26 cellular contexts compared by ENCODE assay signal in the genomic region with DNA sequence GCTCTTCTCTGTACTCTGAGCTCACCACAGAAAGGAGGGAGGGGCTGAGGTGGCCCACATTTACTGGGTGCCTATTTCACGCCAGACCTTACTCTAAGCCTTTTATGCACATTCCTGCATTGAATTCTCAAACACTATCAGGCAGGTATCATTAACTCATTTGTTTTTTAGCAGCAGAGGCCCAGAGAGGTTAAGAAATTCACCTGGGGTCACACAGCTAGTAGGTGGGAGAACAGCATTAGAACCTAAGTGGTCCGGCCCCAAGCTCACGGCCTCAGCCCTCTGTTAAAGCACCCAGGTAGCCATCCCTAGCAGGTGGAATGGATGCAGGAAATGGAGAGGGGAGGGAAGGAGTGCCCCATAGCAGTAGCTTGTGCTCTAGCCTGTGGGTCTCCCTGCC.
A peak's percentile ranks its signal among the peaks of the same experiment; 100 is the strongest.
DNase-seq lines count a peak whose midpoint lies in the region; ATAC-seq, FAIRE-seq and TF ChIP-seq lines count a peak whose summit lies in the region.
"Had no signal": no experiment of that assay in that cellular context is flagged by ENCODE, and none has a peak within 500 bp of the region (broad histone marks: within the 10 kb centered on the region; RNA-seq: fewer than 3 reads in every experiment).

No MANE protein-coding gene starts in this region.

- peaks cover 21% of the 10 kb centered on the region for H3K27me3 Mint-ChIP-seq in activated naive CD4-positive, alpha-beta T cell treated with anti-CD3 and anti-CD28 coated beads, Interleukin-2, amount 10 ng/mL, durations not matched to agents 7 days and 5 days
- H3K27me3 Mint-ChIP-seq: CD4-positive, CD25-positive, alpha-beta regulatory T cell had no signal

- no peak overlapping the region for H3K56ac ChIP-seq in H1 (replicated peaks; ENCODE audit: insufficient read length, low read depth, low read length)

- H3K4me3 Mint-ChIP-seq in activated naive CD4-positive, alpha-beta T cell treated with anti-CD3 and anti-CD28 coated beads, Interleukin-2, amount 10 ng/mL, durations not matched to agents 7 days and 5 days, result no peak overlapping the region
- H3K4me3 Mint-ChIP-seq: CD14-positive monocyte; CD4-positive, alpha-beta memory T cell; CD4-positive, CD25-positive, alpha-beta regulatory T cell; CD8-positive, alpha-beta memory T cell had no signal

- H3K27ac Mint-ChIP-seq in activated naive CD4-positive, alpha-beta T cell treated with anti-CD3 and anti-CD28 coated beads, Interleukin-2, amount 10 ng/mL, durations not matched to agents 7 days and 5 days, result no peak overlapping the region
- H3K27ac Mint-ChIP-seq: CD14-positive monocyte; CD4-positive, alpha-beta memory T cell; CD4-positive, CD25-positive, alpha-beta regulatory T cell; CD8-positive, alpha-beta memory T cell had no signal

- no peak overlapping the region for H3K4ac ChIP-seq in H1 (replicated peaks; ENCODE audit: insufficient read length, low read depth, low read length)

- no peak overlapping the region for H3K23ac ChIP-seq in H1 (ENCODE audit: insufficient read length)

- H3K4me3 ChIP-seq in WERI-Rb-1 (ENCODE audit: low read depth, low read length) (no peak overlapping the region), H1 (ENCODE audit: extremely low read depth in 1 of 4, insufficient read depth in 2 of 4, low read depth in 3 of 4, low read length in 4 of 4) (no peak overlapping the region), left lung (no peak overlapping the region)
- H3K4me3 ChIP-seq: BLaER1, GM12878 had no signal

- H2AK5ac ChIP-seq in H1 (ENCODE audit: low read depth, low read length), result no peak overlapping the region

- no peak overlapping the region for H2BK20ac ChIP-seq in H1 (ENCODE audit: low read length)

- WGBS in H1 (ENCODE audit: extremely low coverage in 1 of 2, insufficient coverage in 1 of 2, insufficient read length in 1 of 2, insufficient replicate concordance in 2 of 2, low coverage in 1 of 2, low lambda C conversion rate in 2 of 2, missing lambda C conversion rate in 1 of 2), 2 experiments, result 62% methylated on average over 3 of the region's 3 CpGs; no CpG with 5 or more reads in 1 of the 2 experiments

- no peaks in the 10 kb centered on the region for H3K23me2 ChIP-seq in H1 (ENCODE audit: low read depth, low read length)

- no peak for TF ChIP-seq EP300 in H1 (IDR thresholded peaks at IDR 0.05; ENCODE audit: borderline replicate concordance in 1 of 2, low read depth in 2 of 2, low read length in 2 of 2)

- H4K91ac ChIP-seq in H1 (replicated peaks; ENCODE audit: insufficient read length, low read length), result no peak overlapping the region

- no peak overlapping the region for H4K8ac ChIP-seq in H1 (ENCODE audit: extremely low read depth, insufficient read depth, low read length)

- H2BK12ac ChIP-seq in H1 (ENCODE audit: low read depth, low read length), result no peak overlapping the region

- TF ChIP-seq CTCF in WERI-Rb-1 (IDR thresholded peaks at IDR 0.05; ENCODE audit: low read depth, low read length), result no peak
- no peak for TF ChIP-seq CTCF in H1 (IDR thresholded peaks at IDR 0.05; ENCODE audit: control extremely low read depth in 1 of 3, insufficient read depth in 1 of 3, low read depth in 1 of 3, low read length in 3 of 3)
- no peak for TF ChIP-seq CTCF in left lung (IDR thresholded peaks at IDR 0.05)

- H3K9ac ChIP-seq in H1 (replicated peaks in 1 of 4; ENCODE audit: extremely low read depth in 1 of 4, low read depth in 3 of 4, low read length in 3 of 4), result no peak overlapping the region
- H3K9ac ChIP-seq: BLaER1 had no signal

- H3K27ac ChIP-seq in WERI-Rb-1 (peak overlapping the region; percentile 57; the same call in 1 of the 2 replicates), H1 (ENCODE audit: low read depth, low read length) (no peak overlapping the region), substantia nigra (ENCODE audit: low read depth, low read length, poor library complexity, severe bottlenecking) (no peak overlapping the region), left lung (no peak overlapping the region)
- H3K27ac ChIP-seq: BLaER1 had no signal

- CTCF ChIA-PET in H1 (lab: Charles Lee; ENCODE audit: partially characterized antibody), result interaction anchor here (0.6 to 5.9 kb wide), 19 partner anchors 8 to 350 kb away, joined by 3 to 47 read pairs (median 5); partner anchors contain the start of genes GRM4 and UQCC2
- CTCF ChIA-PET in activated naive CD4-positive, alpha-beta T cell treated with anti-CD3 and anti-CD28 coated beads, Interleukin-2, amount 10 ng/mL, durations not matched to agents 7 days and 5 days (lab: Charles Lee), result interaction anchor here (1.2 kb wide), 1 partner anchor 316 kb away, joined by 5 read pairs; no protein-coding TSS in a partner anchor

- H4K5ac ChIP-seq in H1 (ENCODE audit: insufficient read length, low read depth, low read length), result no peak overlapping the region

- H3K18ac ChIP-seq in H1 (ENCODE audit: extremely low read depth, low read length), result no peak overlapping the region

- H3K36me3 ChIP-seq in WERI-Rb-1, result peaks cover 31% of the 10 kb centered on the region
- H3K36me3 ChIP-seq in H1 (ENCODE audit: control insufficient read depth in 2 of 4, insufficient read depth in 4 of 4, low read length in 3 of 4), result no peaks in the 10 kb centered on the region
- no peaks in the 10 kb centered on the region for H3K36me3 ChIP-seq in left lung
- H3K36me3 ChIP-seq: BE2C, BLaER1 had no signal

- H2AFZ ChIP-seq in H1 (ENCODE audit: low read length), result no peak overlapping the region

- no peaks in the 10 kb centered on the region for H3K9me3 ChIP-seq in WERI-Rb-1 (ENCODE audit: severe bottlenecking)
- H3K9me3 ChIP-seq in H1 (ENCODE audit: insufficient read depth in 2 of 2, low read depth in 1 of 2, low read length in 1 of 2), result no peaks in the 10 kb centered on the region
- no peaks in the 10 kb centered on the region for H3K9me3 ChIP-seq in left lung
- H3K9me3 ChIP-seq: BE2C, BLaER1 had no signal

- no peaks in the 10 kb centered on the region for H3K79me1 ChIP-seq in H1 (ENCODE audit: low read depth, low read length)

- no peaks in the 10 kb centered on the region for H3K9me3 Mint-ChIP-seq in activated naive CD4-positive, alpha-beta T cell treated with anti-CD3 and anti-CD28 coated beads, Interleukin-2, amount 10 ng/mL, durations not matched to agents 7 days and 5 days
- H3K9me3 Mint-ChIP-seq: CD14-positive monocyte; CD4-positive, CD25-positive, alpha-beta regulatory T cell; CD8-positive, alpha-beta memory T cell had no signal

- H2BK5ac ChIP-seq in H1 (ENCODE audit: low read depth, low read length), result no peak overlapping the region

- H3K36me3 Mint-ChIP-seq in activated naive CD4-positive, alpha-beta T cell treated with anti-CD3 and anti-CD28 coated beads, Interleukin-2, amount 10 ng/mL, durations not matched to agents 7 days and 5 days, result no peaks in the 10 kb centered on the region
- H3K36me3 Mint-ChIP-seq: CD14-positive monocyte; CD4-positive, alpha-beta memory T cell; CD4-positive, CD25-positive, alpha-beta regulatory T cell; CD8-positive, alpha-beta memory T cell had no signal

- no peaks in the 10 kb centered on the region for H3K27me3 ChIP-seq in WERI-Rb-1 (ENCODE audit: insufficient read depth, low read depth, severe bottlenecking)
- peaks cover 0 to 2% (median 0%) of the 10 kb centered on the region in 4 experiments; a peak in 1 of 7 replicates for H3K27me3 ChIP-seq in H1 (replicated peaks in 1 of 4; ENCODE audit: control insufficient read depth in 3 of 4, extremely low read depth in 1 of 4, insufficient read depth in 3 of 4, low read length in 3 of 4)
- H3K27me3 ChIP-seq in left lung, result peaks cover 0 to 54% of the 10 kb centered on the region in 2 donors
- H3K27me3 ChIP-seq: BE2C, BLaER1 had no signal

- H3K4me1 ChIP-seq in H1 (replicated peaks in 1 of 4; ENCODE audit: control insufficient read depth in 3 of 4, insufficient read depth in 4 of 4, low read length in 3 of 4) (peaks cover 0 to 8% (median 3%) of the 10 kb centered on the region in 4 experiments; a peak in 4 of 7 replicates), left lung (no peaks in the 10 kb centered on the region)
- H3K4me1 ChIP-seq: BE2C had no signal

- no peak overlapping the region for H3K4me2 ChIP-seq in H1 (ENCODE audit: insufficient read depth in 1 of 2, low read depth in 2 of 2, low read length in 2 of 2)
- H3K4me2 ChIP-seq: BLaER1 had no signal

- ATAC-seq in left lung, result no peak
- ATAC-seq: GM12878 had no signal

- H4K20me1 ChIP-seq in H1 (replicated peaks in 1 of 2; ENCODE audit: control insufficient read depth in 1 of 2, insufficient read depth in 2 of 2, low read length in 2 of 2), result peaks cover 2 to 6% of the 10 kb centered on the region in 2 experiments

- no peak overlapping the region for H3K14ac ChIP-seq in H1 (ENCODE audit: insufficient read length)

- FAIRE-seq in H1 (lab: Jason Lieb, UNC), result no peak
- FAIRE-seq: A204.1, GM12878, GM12892, GM19239 had no signal

- DNase-seq in WERI-Rb-1, result no peak
- no peak for DNase-seq in H1 (ENCODE audit: low read depth in 1 of 2, low spot score in 2 of 2)
- DNase-seq in substantia nigra (lab: John Stamatoyannopoulos, UW), result no peak
- no peak for DNase-seq in left lung
- no peak for DNase-seq in activated naive CD4-positive, alpha-beta T cell treated with anti-CD3 and anti-CD28 coated beads, Interleukin-2, amount 10 ng/mL, durations not matched to agents 7 days and 5 days
- DNase-seq: 8988T; ACHN; BE2C; C1 segment of cervical spinal cord; CD4-positive, alpha-beta memory T cell; CD4-positive, CD25-positive, alpha-beta regulatory T cell; CD8-positive, alpha-beta memory T cell; COR-L47; DMS 273 treated with DMSO at 0.1 percent for 48 hours; DMS153; DMS53; DMS79; DND-41; EL; GDM1 had no signal

- intact Hi-C loops in left lung (cut with DNase I), result no loop called here

- POLR2A ChIA-PET in H1 (lab: Charles Lee; ENCODE audit: partially characterized antibody), result interaction anchor here (1.2 kb wide), 1 partner anchor 83 kb away, joined by 3 read pairs; no protein-coding TSS in a partner anchor

- H3K4me1 Mint-ChIP-seq in activated naive CD4-positive, alpha-beta T cell treated with anti-CD3 and anti-CD28 coated beads, Interleukin-2, amount 10 ng/mL, durations not matched to agents 7 days and 5 days, result no peaks in the 10 kb centered on the region
- H3K4me1 Mint-ChIP-seq: CD14-positive monocyte; CD4-positive, alpha-beta memory T cell; CD4-positive, CD25-positive, alpha-beta regulatory T cell; CD8-positive, alpha-beta memory T cell had no signal

- no peak for TF ChIP-seq POLR2A in H1 (IDR thresholded peaks at IDR 0.05; ENCODE audit: control extremely low read depth in 1 of 2, low read depth in 2 of 2, low read length in 2 of 2)

- no peak overlapping the region for H2BK15ac ChIP-seq in H1 (ENCODE audit: low read length)

- H3K79me2 ChIP-seq in H1 (ENCODE audit: control insufficient read depth in 1 of 2, insufficient read depth in 2 of 2, low read length in 2 of 2), result no peaks in the 10 kb centered on the region

- no peak overlapping the region for H2BK120ac ChIP-seq in H1 (replicated peaks; ENCODE audit: low read depth, low read length)

- no peak for TF ChIP-seq RAD21 in H1 (IDR thresholded peaks at IDR 0.05 in 1 of 2, conservative IDR thresholded peaks at IDR 0.05 in 1 of 2; ENCODE audit: low read depth in 2 of 2, low read length in 2 of 2)

TF ChIP-seq in H1, 55 proteins besides CTCF, POLR2A, EP300 and RAD21:
- TF ChIP-seq KDM1A (IDR thresholded peaks at IDR 0.05; ENCODE audit: borderline replicate concordance, low read length) (peak; percentile 41; the same call in 1 of the 2 replicates), SAP30 (IDR thresholded peaks at IDR 0.05; ENCODE audit: insufficient read depth, insufficient replicate concordance, low read length) (no peak)
